Comparison of ENCODE assay signal across 1 cellular context in genomic region chr7:156927571-156928405, GRCh38.
TF ChIP-seq lines count a peak whose summit lies in the region.

No MANE protein-coding gene starts in this region.

TF ChIP-seq in HEK293, 187 proteins besides CTCF, POLR2A, EP300 and RAD21 (continued from another document and continues in another):
- no peak for TF ChIP-seq PRDM2 (tag by site-specific recombination; IDR thresholded peaks at IDR 0.05; ENCODE audit: borderline replicate concordance)
- TF ChIP-seq IKZF3 (tag by site-specific recombination; IDR thresholded peaks at IDR 0.05) = peak; percentile 52; the same call in 1 of the 2 replicates
- TF ChIP-seq ZNF518A (tag by site-specific recombination; conservative IDR thresholded peaks at IDR 0.05; ENCODE audit: low read depth) = peak; percentile 42; the same call in 1 of the 2 replicates
- no peak for TF ChIP-seq ZFHX2 (tag by site-specific recombination; conservative IDR thresholded peaks at IDR 0.05)
- TF ChIP-seq PATZ1 (tag by site-specific recombination; IDR thresholded peaks at IDR 0.05) = peak; percentile 33; the same call in 1 of the 2 replicates
- TF ChIP-seq PRDM6 (tag by site-specific recombination; IDR thresholded peaks at IDR 0.05) = peak; percentile 50; the same call in 1 of the 2 replicates
- TF ChIP-seq KLF8 (tag by site-specific recombination; IDR thresholded peaks at IDR 0.05) = no peak
- no peak for TF ChIP-seq ZNF571 (tag by site-specific recombination; IDR thresholded peaks at IDR 0.05)
- TF ChIP-seq ZNF394 (tag by site-specific recombination; IDR thresholded peaks at IDR 0.05; ENCODE audit: borderline replicate concordance) = 0 out of 2 replicates have a peak, but pooled peaks have one; percentile 18
- no peak for TF ChIP-seq ZNF791 (tag by site-specific recombination; IDR thresholded peaks at IDR 0.05)
- TF ChIP-seq ZNF211 (tag by site-specific recombination; IDR thresholded peaks at IDR 0.05; ENCODE audit: low read depth) = no peak
- TF ChIP-seq ZNF157 (tag by site-specific recombination; IDR thresholded peaks at IDR 0.05) = no peak
- TF ChIP-seq ZNF621 (tag by site-specific recombination; IDR thresholded peaks at IDR 0.05) = no peak
- TF ChIP-seq KLF1 (tag by site-specific recombination; IDR thresholded peaks at IDR 0.05) = no peak
- no peak for TF ChIP-seq ZFP3 (tag by site-specific recombination; IDR thresholded peaks at IDR 0.05; ENCODE audit: low read depth)
- peak; percentile 84 for TF ChIP-seq ZNF335 (tag by site-specific recombination; conservative IDR thresholded peaks at IDR 0.05)
- TF ChIP-seq ZNF707 (tag by site-specific recombination; IDR thresholded peaks at IDR 0.05) = no peak
- TF ChIP-seq GLI4 (tag by site-specific recombination; IDR thresholded peaks at IDR 0.05) = no peak
- peak; percentile 59; the same call in 1 of the 2 replicates for TF ChIP-seq SCRT2 (tag by site-specific recombination; IDR thresholded peaks at IDR 0.05)
- TF ChIP-seq ZBTB1 (tag by site-specific recombination; IDR thresholded peaks at IDR 0.05) = no peak
- 0 out of 2 replicates have a peak, but pooled peaks have one; percentile 34 for TF ChIP-seq KLF16 (tag by site-specific recombination; IDR thresholded peaks at IDR 0.05)
- TF ChIP-seq ZNF792 (tag by site-specific recombination; IDR thresholded peaks at IDR 0.05) = no peak
- no peak for TF ChIP-seq ZNF169 (tag by site-specific recombination; IDR thresholded peaks at IDR 0.05)
- TF ChIP-seq ZBTB44 (tag by site-specific recombination; IDR thresholded peaks at IDR 0.05) = no peak
- TF ChIP-seq ZNF677 (tag by site-specific recombination; IDR thresholded peaks at IDR 0.05) = no peak
- TF ChIP-seq ZNF623 (tag by site-specific recombination; IDR thresholded peaks at IDR 0.05) = no peak
- no peak for TF ChIP-seq ZNF747 (tag by site-specific recombination; IDR thresholded peaks at IDR 0.05)
- TF ChIP-seq ZNF214 (tag by site-specific recombination; IDR thresholded peaks at IDR 0.05; ENCODE audit: borderline replicate concordance) = no peak
- no peak for TF ChIP-seq ZNF24 (tag by site-specific recombination; IDR thresholded peaks at IDR 0.05)
- TF ChIP-seq ZNF362 (tag by site-specific recombination; IDR thresholded peaks at IDR 0.05) = 0 out of 2 replicates have a peak, but pooled peaks have one; percentile 52
- TF ChIP-seq ZNF221 (tag by site-specific recombination; IDR thresholded peaks at IDR 0.05; ENCODE audit: borderline replicate concordance) = no peak
- no peak for TF ChIP-seq ZNF280C (tag by site-specific recombination; IDR thresholded peaks at IDR 0.05)
- no peak for TF ChIP-seq ZNF549 (tag by site-specific recombination; IDR thresholded peaks at IDR 0.05)
- TF ChIP-seq ZNF18 (tag by site-specific recombination; IDR thresholded peaks at IDR 0.05) = 0 out of 2 replicates have a peak, but pooled peaks have one; percentile 15
- no peak for TF ChIP-seq HOXA7 (CRISPR knock-in tag; IDR thresholded peaks at IDR 0.05; ENCODE audit: borderline replicate concordance)
